28 cellular contexts compared by ENCODE assay signal in genomic region chr1:5053744-5054143, GRCh38.
"Had no signal": no experiment of that assay in that cellular context is flagged by ENCODE, and none has a peak within 500 bp of the region (broad histone marks: within the 10 kb centered on the region; RNA-seq: fewer than 3 reads in every experiment).

No MANE protein-coding gene starts in this region.

- H3K27ac ChIP-seq: left lung, lower lobe of right lung, ovary, prostate gland, skin epidermis, testis, transverse colon, VCaP had no signal

- ATAC-seq: esophagus mucosa; left lung; lower lobe of right lung; mucosa of descending colon; sciatic nerve; stimulated activated naive CD8-positive, alpha-beta T cell treated with anti-CD3 and anti-CD28 coated beads, Interleukin-15, Interleukin-2, amounts not matched to agents 100 U/mL and 50 U/mL, for 24 hours had no signal

- H3K9me3 ChIP-seq: ovary, prostate gland, testis had no signal

- H3K4me3 ChIP-seq: left lung, lower lobe of right lung, mucosa of descending colon, ovary, prostate gland, skin epidermis, testis, transverse colon had no signal

- DNase-seq: activated CD4-positive, alpha-beta memory T cell treated with anti-CD3 and anti-CD28 coated beads for 36 hours; activated CD4-positive, alpha-beta T cell treated with anti-CD3 and anti-CD28 coated beads for 4 hours; activated CD8-positive, alpha-beta memory T cell treated with anti-CD3 and anti-CD28 coated beads, Interleukin-2, amount 50 U/mL, for 48 hours; activated gamma-delta T cell; activated naive CD4-positive, alpha-beta T cell treated with anti-CD3 and anti-CD28 coated beads, Interleukin-2, amount 10 ng/mL, durations not matched to agents 7 days and 5 days; activated naive CD8-positive, alpha-beta T cell treated with anti-CD3 and anti-CD28 coated beads, Interleukin-2, amount 10 ng/mL, durations not matched to agents 7 days and 5 days; activated T-cell treated with anti-CD3 and anti-CD28 coated beads, Interleukin-2, amount 50 U/mL, for 24 hours; caudate nucleus; cortex of kidney; foreskin fibroblast; head of caudate nucleus; hippocampal formation; left lung; lower lobe of right lung; mucosa of descending colon; nephron progenitor cell; ovary; retina; stimulated activated CD4-positive, alpha-beta T cell treated with anti-CD3 and anti-CD28 coated beads, Interleukin-12 subunit alpha, Interleukin-12 subunit beta, amount 100 ng/mL, for 4 hours; stimulated activated CD4-positive, alpha-beta T cell treated with anti-CD3 and anti-CD28 coated beads, Interleukin-4, amount 100 ng/mL, for 1 hour; stimulated activated naive CD8-positive, alpha-beta T cell treated with anti-CD3 and anti-CD28 coated beads, Interleukin-15, Interleukin-2, amounts not matched to agents 100 U/mL and 50 U/mL, for 24 hours; testis; transverse colon had no signal

- H3K27me3 ChIP-seq: ovary, testis had no signal

- H3K36me3 Mint-ChIP-seq: activated naive CD4-positive, alpha-beta T cell treated with anti-CD3 and anti-CD28 coated beads, Interleukin-2, amount 10 ng/mL, durations not matched to agents 7 days and 5 days; activated naive CD8-positive, alpha-beta T cell treated with anti-CD3 and anti-CD28 coated beads, Interleukin-2, amount 10 ng/mL, durations not matched to agents 7 days and 5 days had no signal

- H3K4me3 Mint-ChIP-seq: activated CD4-positive, alpha-beta memory T cell treated with anti-CD3 and anti-CD28 coated beads for 36 hours; activated naive CD4-positive, alpha-beta T cell treated with anti-CD3 and anti-CD28 coated beads, Interleukin-2, amount 10 ng/mL, durations not matched to agents 7 days and 5 days; activated naive CD8-positive, alpha-beta T cell treated with anti-CD3 and anti-CD28 coated beads, Interleukin-2, amount 10 ng/mL, durations not matched to agents 7 days and 5 days; activated T-cell treated with anti-CD3 and anti-CD28 coated beads, Interleukin-2, amount 50 U/mL, for 24 hours; nephron progenitor cell had no signal

- H3K27ac Mint-ChIP-seq: activated CD4-positive, alpha-beta memory T cell treated with anti-CD3 and anti-CD28 coated beads for 36 hours; activated naive CD4-positive, alpha-beta T cell treated with anti-CD3 and anti-CD28 coated beads, Interleukin-2, amount 10 ng/mL, durations not matched to agents 7 days and 5 days; activated naive CD8-positive, alpha-beta T cell treated with anti-CD3 and anti-CD28 coated beads, Interleukin-2, amount 10 ng/mL, durations not matched to agents 7 days and 5 days; activated T-cell treated with anti-CD3 and anti-CD28 coated beads, Interleukin-2, amount 50 U/mL, for 24 hours; nephron progenitor cell had no signal

- H3K36me3 ChIP-seq: left lung, lower lobe of right lung, ovary, prostate gland, transverse colon had no signal

- H3K4me1 Mint-ChIP-seq: activated naive CD4-positive, alpha-beta T cell treated with anti-CD3 and anti-CD28 coated beads, Interleukin-2, amount 10 ng/mL, durations not matched to agents 7 days and 5 days; activated naive CD8-positive, alpha-beta T cell treated with anti-CD3 and anti-CD28 coated beads, Interleukin-2, amount 10 ng/mL, durations not matched to agents 7 days and 5 days had no signal

- H3K4me1 ChIP-seq: left lung, lower lobe of right lung, prostate gland, testis, transverse colon had no signal
